Comparison of ENCODE assay signal across 10 cellular contexts in the genomic region with DNA sequence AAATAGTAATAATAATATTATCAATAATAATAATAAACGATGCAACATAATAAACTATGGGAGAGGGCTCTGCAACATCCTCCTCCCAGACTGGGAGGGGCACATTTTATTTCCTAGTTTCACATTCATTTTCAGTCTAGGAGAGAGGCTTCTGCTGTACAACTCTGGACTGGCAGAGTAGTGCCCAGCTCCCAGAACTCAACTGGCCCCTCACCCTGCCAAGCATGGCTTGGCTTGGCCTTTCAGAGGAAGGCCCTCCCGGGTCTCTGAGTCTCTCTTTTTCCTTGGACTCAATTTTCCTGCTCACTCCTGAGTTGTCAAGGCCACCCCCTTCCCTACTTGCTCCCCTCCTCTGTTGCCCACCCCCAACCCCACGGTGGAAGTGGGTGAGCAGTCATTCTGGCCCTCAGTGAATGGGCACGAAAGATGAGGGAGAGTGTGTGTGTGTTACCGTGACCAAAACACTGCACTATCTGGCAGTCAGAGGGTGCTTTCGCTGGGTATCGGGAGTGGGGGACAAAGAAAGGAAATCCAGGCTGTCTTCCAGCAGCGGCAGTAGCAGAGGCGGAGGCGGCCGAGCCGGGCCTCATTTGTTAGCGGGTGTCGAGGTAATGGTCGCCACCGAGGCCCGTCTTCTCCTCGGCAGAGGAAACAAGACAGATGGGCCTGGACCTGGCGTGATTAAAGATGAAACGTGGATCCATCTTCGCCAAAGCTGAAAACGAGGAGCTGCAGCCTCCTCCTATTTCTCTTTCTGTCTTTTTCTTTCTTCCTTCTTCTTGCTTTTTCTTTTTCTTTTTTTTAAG. TPM values are rescaled to one million over a fixed set of nuclear protein-coding genes. Genes with fewer than 3 reads are reported as not detected.
A peak's percentile ranks its signal among the peaks of the same experiment; 100 is the strongest.
DNase-seq lines count a peak whose midpoint lies in the region; ATAC-seq and TF ChIP-seq lines count a peak whose summit lies in the region.
"Had no signal": no experiment of that assay in that cellular context is flagged by ENCODE, and none has a peak within 500 bp of the region (broad histone marks: within the 10 kb centered on the region; RNA-seq: fewer than 3 reads in every experiment).

No MANE protein-coding gene starts in this region.

- no peak overlapping the region for H3K27ac Mint-ChIP-seq in CD4-positive, CD25-positive, alpha-beta regulatory T cell
- H3K27ac Mint-ChIP-seq in natural killer cell treated with Interleukin-12 subunit alpha and Interleukin-12 subunit beta and Interleukin-15 and Interleukin-18, amount 100 ng/mL, for 72 hours, result peak overlapping the region in 1 of 2 donors; percentile 70
- no peak overlapping the region for H3K27ac Mint-ChIP-seq in nephron progenitor cell

- H3K9me3 Mint-ChIP-seq in CD4-positive, CD25-positive, alpha-beta regulatory T cell, result no peaks in the 10 kb centered on the region
- no peaks in the 10 kb centered on the region for H3K9me3 Mint-ChIP-seq in natural killer cell treated with Interleukin-12 subunit alpha and Interleukin-12 subunit beta and Interleukin-15 and Interleukin-18, amount 100 ng/mL, for 72 hours
- no peaks in the 10 kb centered on the region for H3K9me3 Mint-ChIP-seq in nephron progenitor cell

- H3K27ac ChIP-seq in CD4-positive, CD25-positive, alpha-beta regulatory T cell (ENCODE audit: insufficient read depth, low read length, poor library complexity, severe bottlenecking), result no peak overlapping the region
- peak overlapping the region; percentile 81 for H3K27ac ChIP-seq in duodenal mucosa (ENCODE audit: low read depth, low read length)

- peak overlapping the region; percentile 3 to 9 for H3K9ac ChIP-seq in duodenal mucosa (ENCODE audit: low read depth in 1 of 2, low read length in 2 of 2)

- no peaks in the 10 kb centered on the region for H3K36me3 ChIP-seq in CD4-positive, CD25-positive, alpha-beta regulatory T cell (ENCODE audit: control insufficient read depth, insufficient read depth, low read length)
- H3K36me3 ChIP-seq in duodenal mucosa (ENCODE audit: control insufficient read depth in 1 of 2, insufficient read depth in 2 of 2, low read length in 2 of 2), result no peaks in the 10 kb centered on the region

- H3K4me3 ChIP-seq in CD4-positive, CD25-positive, alpha-beta regulatory T cell (ENCODE audit: low read depth, low read length), result no peak overlapping the region
- H3K4me3 ChIP-seq in duodenal mucosa (ENCODE audit: low read depth in 1 of 2, low read length in 2 of 2), result peak overlapping the region in 1 of 2 donors; percentile 9

- H3K4me1 Mint-ChIP-seq in CD4-positive, CD25-positive, alpha-beta regulatory T cell, result peaks cover 9 to 41% (median 30%) of the 10 kb centered on the region in 4 donors
- peaks cover 37 to 38% of the 10 kb centered on the region in 2 donors for H3K4me1 Mint-ChIP-seq in natural killer cell treated with Interleukin-12 subunit alpha and Interleukin-12 subunit beta and Interleukin-15 and Interleukin-18, amount 100 ng/mL, for 72 hours (ENCODE audit: low read depth in 2 of 2)
- H3K4me1 Mint-ChIP-seq in nephron progenitor cell, result peaks cover 33% of the 10 kb centered on the region

- DNase-seq in CD4-positive, CD25-positive, alpha-beta regulatory T cell, result peak in 1 of 3 donors; percentile 29
- DNase-seq in M059J (ENCODE audit: low read depth), result peak; percentile 77
- DNase-seq in natural killer cell treated with Interleukin-12 subunit alpha and Interleukin-12 subunit beta and Interleukin-15 and Interleukin-18, amount 100 ng/mL, for 72 hours (ENCODE audit: low spot score), result no peak
- no peak for DNase-seq in cerebellum (ENCODE audit: low spot score)
- DNase-seq in nephron progenitor cell, result no peak
- DNase-seq: activated CD4-positive, alpha-beta T cell treated with anti-CD3 and anti-CD28 coated beads, Interleukin-2, amount 50 U/mL, for 4 hours had no signal

- no peak for TF ChIP-seq CTCF in nephron progenitor cell (IDR thresholded peaks at IDR 0.05)

- peaks cover 37% of the 10 kb centered on the region for H3K4me1 ChIP-seq in CD4-positive, CD25-positive, alpha-beta regulatory T cell (ENCODE audit: control insufficient read depth, insufficient read depth, low read length, poor library complexity, severe bottlenecking)
- H3K4me1 ChIP-seq in duodenal mucosa (ENCODE audit: control insufficient read depth in 1 of 2, insufficient read depth in 2 of 2, low read length in 2 of 2), result peaks cover 0 to 5% of the 10 kb centered on the region in 2 donors

- H3K27me3 Mint-ChIP-seq in CD4-positive, CD25-positive, alpha-beta regulatory T cell, result peaks cover 44% of the 10 kb centered on the region
- peaks cover 12% of the 10 kb centered on the region in 2 donors for H3K27me3 Mint-ChIP-seq in natural killer cell treated with Interleukin-12 subunit alpha and Interleukin-12 subunit beta and Interleukin-15 and Interleukin-18, amount 100 ng/mL, for 72 hours
- peaks cover 3% of the 10 kb centered on the region for H3K27me3 Mint-ChIP-seq in nephron progenitor cell (ENCODE audit: low read depth, poor library complexity)

- H3K27me3 ChIP-seq in CD4-positive, CD25-positive, alpha-beta regulatory T cell (ENCODE audit: control insufficient read depth, insufficient read depth, low read length), result peaks cover 11% of the 10 kb centered on the region
- H3K27me3 ChIP-seq in duodenal mucosa (ENCODE audit: control insufficient read depth in 1 of 2, insufficient read depth in 2 of 2, low read length in 2 of 2), result peaks cover 62 to 87% of the 10 kb centered on the region in 2 donors

- H3K36me3 Mint-ChIP-seq in CD4-positive, CD25-positive, alpha-beta regulatory T cell, result no peaks in the 10 kb centered on the region
- no peaks in the 10 kb centered on the region for H3K36me3 Mint-ChIP-seq in natural killer cell treated with Interleukin-12 subunit alpha and Interleukin-12 subunit beta and Interleukin-15 and Interleukin-18, amount 100 ng/mL, for 72 hours
- peaks cover 65% of the 10 kb centered on the region for H3K36me3 Mint-ChIP-seq in nephron progenitor cell (ENCODE audit: low read depth)

- peak overlapping the region; percentile 44 to 69 (median 61) for H3K4me3 Mint-ChIP-seq in CD4-positive, CD25-positive, alpha-beta regulatory T cell
- H3K4me3 Mint-ChIP-seq in natural killer cell treated with Interleukin-12 subunit alpha and Interleukin-12 subunit beta and Interleukin-15 and Interleukin-18, amount 100 ng/mL, for 72 hours, result peak overlapping the region; percentile 93
- no peak overlapping the region for H3K4me3 Mint-ChIP-seq in nephron progenitor cell

- ATAC-seq in CD4-positive, CD25-positive, alpha-beta regulatory T cell (ENCODE audit: low read depth in 2 of 2), result no peak
- ATAC-seq in natural killer cell treated with Interleukin-12 subunit alpha and Interleukin-12 subunit beta and Interleukin-15 and Interleukin-18, amount 100 ng/mL, for 72 hours, result no peak
- ATAC-seq in HG03342 (IDR thresholded peaks at IDR 0.05; ENCODE audit: unreplicated experiment) (no peak), HG03442 (IDR thresholded peaks at IDR 0.05; ENCODE audit: unreplicated experiment) (no peak)

- no peaks in the 10 kb centered on the region for H3K9me3 ChIP-seq in CD4-positive, CD25-positive, alpha-beta regulatory T cell (ENCODE audit: control insufficient read depth in 2 of 2, low read length in 2 of 2)
- H3K9me3 ChIP-seq in duodenal mucosa (ENCODE audit: control insufficient read depth in 1 of 2, low read length in 2 of 2), result no peaks in the 10 kb centered on the region

RNA-seq across cellular contexts. Expression of a gene that starts 2.3 kb away (rescaled TPM):
- 2.9 TPM for total RNA-seq in CD4-positive, CD25-positive, alpha-beta regulatory T cell
- polyA plus RNA-seq in CD4-positive, CD25-positive, alpha-beta regulatory T cell, result under 1 TPM in 2 of 4 donors, not detected in 2; 0.16 to 0.18 TPM
- 0.20 and 0.57 TPM in 2 replicates for total RNA-seq in M059J (2014; rRNA removed; shearing (Covaris generic))
- total RNA-seq in natural killer cell treated with Interleukin-12 subunit alpha and Interleukin-12 subunit beta and Interleukin-15 and Interleukin-18, amount 100 ng/mL, for 72 hours, result 1 to 10 TPM; 6.9 to 8.2 TPM
- total RNA-seq in cerebellum, result 0.09 TPM
- total RNA-seq: temporal lobe had no signal

RNA-seq across cellular contexts. Expression of a gene that starts 14.2 kb away (rescaled TPM):
- total RNA-seq in CD4-positive, CD25-positive, alpha-beta regulatory T cell, result 8.1 TPM
- polyA plus RNA-seq in CD4-positive, CD25-positive, alpha-beta regulatory T cell, result under 1 TPM in 2 of 4 donors, not detected in 2; 0.05 to 0.16 TPM
- total RNA-seq in M059J (2014; rRNA removed; shearing (Covaris generic)), result 10.2 and 15.4 TPM in 2 replicates
- total RNA-seq in natural killer cell treated with Interleukin-12 subunit alpha and Interleukin-12 subunit beta and Interleukin-15 and Interleukin-18, amount 100 ng/mL, for 72 hours, result 10 to 100 TPM in 1 of 2 donors, 1 to 10 TPM in 1; 9.0 to 15.4 TPM
- total RNA-seq in cerebellum, result not detected
- total RNA-seq: temporal lobe had no signal

RNA-seq across cellular contexts. Expression of a gene that starts 17.7 kb away (rescaled TPM):
- total RNA-seq in CD4-positive, CD25-positive, alpha-beta regulatory T cell, result not detected
- polyA plus RNA-seq in CD4-positive, CD25-positive, alpha-beta regulatory T cell, result not detected
- 0.10 and 0.37 TPM in 2 replicates for total RNA-seq in M059J (2014; rRNA removed; shearing (Covaris generic))
- total RNA-seq in natural killer cell treated with Interleukin-12 subunit alpha and Interleukin-12 subunit beta and Interleukin-15 and Interleukin-18, amount 100 ng/mL, for 72 hours, result under 1 TPM in 1 of 2 donors, not detected in 1; 0.70 TPM
- total RNA-seq in cerebellum, result not detected
- total RNA-seq: temporal lobe had no signal

RNA-seq across cellular contexts. Expression of a gene that starts 28.9 kb away (rescaled TPM):
- not detected for total RNA-seq in CD4-positive, CD25-positive, alpha-beta regulatory T cell
- polyA plus RNA-seq in CD4-positive, CD25-positive, alpha-beta regulatory T cell, result not detected
- total RNA-seq in M059J (2014; rRNA removed; shearing (Covaris generic)), result 6.2 and 9.4 TPM in 2 replicates
- total RNA-seq in natural killer cell treated with Interleukin-12 subunit alpha and Interleukin-12 subunit beta and Interleukin-15 and Interleukin-18, amount 100 ng/mL, for 72 hours, result 1 to 10 TPM; 1.9 to 2.2 TPM
- total RNA-seq in cerebellum, result not detected
- total RNA-seq: temporal lobe had no signal

RNA-seq across cellular contexts. Expression of a gene that starts 31.0 kb away (rescaled TPM):
- 19.1 TPM for total RNA-seq in CD4-positive, CD25-positive, alpha-beta regulatory T cell
- 10 to 100 TPM; 27.1 to 42.4 (median 32.4) TPM for polyA plus RNA-seq in CD4-positive, CD25-positive, alpha-beta regulatory T cell
- total RNA-seq in M059J (2014; rRNA removed; shearing (Covaris generic)), result 17.4 and 30.7 TPM in 2 replicates
- 10 to 100 TPM; 20.8 to 30.0 TPM for total RNA-seq in natural killer cell treated with Interleukin-12 subunit alpha and Interleukin-12 subunit beta and Interleukin-15 and Interleukin-18, amount 100 ng/mL, for 72 hours
- total RNA-seq in cerebellum, result not detected
- total RNA-seq: temporal lobe had no signal
